Comparison of ENCODE assay signal across 9 cellular contexts in genomic region chr5:128905225-128906110, GRCh38. TPM values are rescaled to one million over a fixed set of nuclear protein-coding genes. Genes with fewer than 3 reads are reported as not detected.
DNase-seq lines count a peak whose midpoint lies in the region; ATAC-seq, FAIRE-seq and TF ChIP-seq lines count a peak whose summit lies in the region.
"Had no signal": no experiment of that assay in that cellular context is flagged by ENCODE, and none has a peak within 500 bp of the region (broad histone marks: within the 10 kb centered on the region; RNA-seq: fewer than 3 reads in every experiment).

No MANE protein-coding gene starts in this region.

- H3K4me1 ChIP-seq in SK-N-SH (ENCODE audit: control insufficient read depth in 1 of 2, insufficient read depth in 2 of 2, low read depth in 1 of 2, low read length in 1 of 2) (no peaks in the 10 kb centered on the region; a peak in 1 of 4 replicates), colonic mucosa (no peaks in the 10 kb centered on the region), HepG2 (ENCODE audit: insufficient read depth, low read length) (no peaks in the 10 kb centered on the region), thoracic aorta (ENCODE audit: control insufficient read depth in 1 of 2, low read depth in 2 of 2) (no peaks in the 10 kb centered on the region)

- intact Hi-C loops in colonic mucosa (cut with DNase I) (loop anchor here (5.0 to 10.0 kb wide), 2 partner anchors 219 to 867 kb away; no protein-coding TSS in a partner anchor), HepG2 (cut with micrococcal nuclease; ENCODE audit: unreplicated experiment) (loop anchor here (1.0 to 5.0 kb wide), 3 partner anchors 221 to 862 kb away; no protein-coding TSS in a partner anchor)

- H3K4me2 ChIP-seq in SK-N-SH (no peak overlapping the region), HepG2 (ENCODE audit: low read depth, low read length) (no peak overlapping the region)

- TF ChIP-seq POLR2A in H54 (IDR thresholded peaks at IDR 0.05; ENCODE audit: low read depth, low read length) (no peak), HepG2 (IDR thresholded peaks at IDR 0.05; ENCODE audit: insufficient read depth in 1 of 2, low read depth in 2 of 2, low read length in 2 of 2) (no peak)

- no peaks in the 10 kb centered on the region for H3K36me3 ChIP-seq in SK-N-SH (replicated peaks in 1 of 2; ENCODE audit: control insufficient read depth in 1 of 2, insufficient read depth in 2 of 2, low read length in 1 of 2)
- no peaks in the 10 kb centered on the region for H3K36me3 ChIP-seq in colonic mucosa
- no peaks in the 10 kb centered on the region for H3K36me3 ChIP-seq in HepG2 (replicated peaks in 1 of 2; ENCODE audit: control insufficient read depth in 1 of 2, insufficient read depth in 2 of 2, low read length in 2 of 2)
- no peaks in the 10 kb centered on the region for H3K36me3 ChIP-seq in thoracic aorta

- H3K79me2 ChIP-seq in SK-N-SH (ENCODE audit: insufficient read depth): no peaks in the 10 kb centered on the region
- no peaks in the 10 kb centered on the region for H3K79me2 ChIP-seq in HepG2 (ENCODE audit: insufficient read depth, low read length)

- no peak overlapping the region for H3K27ac ChIP-seq in SK-N-SH (ENCODE audit: low read depth in 2 of 2, low read length in 1 of 2)
- no peak overlapping the region for H3K27ac ChIP-seq in colonic mucosa
- no peak overlapping the region for H3K27ac ChIP-seq in HepG2 (ENCODE audit: extremely low read length, insufficient read depth, low read length)
- no peak overlapping the region for H3K27ac ChIP-seq in thoracic aorta
- H3K27ac ChIP-seq: skin epidermis had no signal

- no peak overlapping the region; a peak in 1 of 4 replicates for H3K4me3 ChIP-seq in SK-N-SH (ENCODE audit: low read depth in 2 of 2, low read length in 1 of 2)
- no peak overlapping the region for H3K4me3 ChIP-seq in colonic mucosa
- no peak overlapping the region for H3K4me3 ChIP-seq in HepG2 (replicated peaks in 1 of 3; ENCODE audit: insufficient read depth in 1 of 3, low read depth in 2 of 3, low read length in 3 of 3)
- H3K4me3 ChIP-seq in thoracic aorta: no peak overlapping the region
- H3K4me3 ChIP-seq: skin epidermis had no signal

- TF ChIP-seq RAD21 in SK-N-SH (IDR thresholded peaks at IDR 0.05; ENCODE audit: low read length) (peak; percentile 96), HepG2 (CRISPR knock-in tag; IDR thresholded peaks at IDR 0.05) (peak; percentile 41; the same call in 1 of the 2 replicates)

- WGBS in SK-N-SH (ENCODE audit: low lambda C conversion rate): 34% methylated on average over 5 of the region's 5 CpGs
- 6% methylated on average over 5 of the region's 5 CpGs for WGBS in HepG2 (ENCODE audit: low lambda C conversion rate)

- H4K20me1 ChIP-seq in SK-N-SH (ENCODE audit: insufficient read depth) (no peaks in the 10 kb centered on the region), HepG2 (ENCODE audit: insufficient read depth, low read length) (no peaks in the 10 kb centered on the region)

- H2AFZ ChIP-seq in SK-N-SH (ENCODE audit: low read depth): no peak overlapping the region
- no peak overlapping the region for H2AFZ ChIP-seq in HepG2 (ENCODE audit: low read length)

- TF ChIP-seq CTCF in SK-N-SH (IDR thresholded peaks at IDR 0.05) (peak; percentile 93), colonic mucosa (IDR thresholded peaks at IDR 0.05) (peak; percentile 56), HepG2 (CRISPR knock-in tag; IDR thresholded peaks at IDR 0.05) (peak; percentile 73), thoracic aorta (IDR thresholded peaks at IDR 0.05) (peak; percentile 66)

- POLR2A ChIA-PET in SK-N-SH (lab: Yijun Ruan, JAX) (no interaction called here), HepG2 (lab: Yijun Ruan, JAX) (no interaction called here)

- no peaks in the 10 kb centered on the region for H3F3A ChIP-seq in SK-N-SH (replicated peaks; ENCODE audit: insufficient read depth)

- no TSS peak for BruUV-seq in HepG2 (replicated peaks; lab: Mats Ljungman, UMichigan)

- in situ Hi-C loops in KBM-7 (cut with MboI; ENCODE audit: low pct_unique_long_range_greater_than_20kb, low sequenced_read_pairs): no loop called here
- in situ Hi-C loops in HepG2 (cut with HindIII; ENCODE audit: extremely low pct_ligation_motif_present, low pct_unique_long_range_greater_than_20kb): loop anchor here (5.0 kb wide), 1 partner anchor 222 kb away; no protein-coding TSS in a partner anchor

- H3K27me3 ChIP-seq in SK-N-SH (ENCODE audit: insufficient read depth) (no peaks in the 10 kb centered on the region), colonic mucosa (no peaks in the 10 kb centered on the region), HepG2 (ENCODE audit: control insufficient read depth in 1 of 2, insufficient read depth in 2 of 2, low read length in 2 of 2) (no peaks in the 10 kb centered on the region), thoracic aorta (replicated peaks; ENCODE audit: insufficient read depth) (no peaks in the 10 kb centered on the region)

- H3K9ac ChIP-seq in SK-N-SH: no peak overlapping the region
- no peak overlapping the region for H3K9ac ChIP-seq in colonic mucosa (ENCODE audit: low read depth in 2 of 2, low read length in 2 of 2)
- H3K9ac ChIP-seq in HepG2 (ENCODE audit: insufficient read depth, low read depth, low read length): no peak overlapping the region

- DNase-seq in A172 (ENCODE audit: low spot score) (peak; percentile 62), GDM1 (lab: John Stamatoyannopoulos, UW) (peak; percentile 2), H54 (ENCODE audit: insufficient read length, low spot score) (peak; percentile 1), KBM-7 (peak; percentile 54), SK-N-SH (peak; percentile 29), colonic mucosa (peak; percentile 30), HepG2 (ENCODE audit: low spot score) (peak; percentile 34), thoracic aorta (ENCODE audit: low spot score) (no peak)

- ATAC-seq in HepG2 (peak; percentile 83), thoracic aorta (ENCODE audit: insufficient number of reproducible peaks, low FRiP score, low read depth) (no peak)

- FAIRE-seq in H54 (lab: Jason Lieb, UNC): peak; percentile 38
- FAIRE-seq in HepG2 (lab: Jason Lieb, UNC): peak; percentile 55

- CTCF ChIA-PET in SK-N-SH (lab: Yijun Ruan, JAX) (interaction anchor here (0.6 to 3.5 kb wide), 47 partner anchors 9 to 867 kb away, joined by 3 to 54 read pairs (median 3); partner anchors contain the start of gene ISOC1), HepG2 (lab: Yijun Ruan, JAX; ENCODE audit: low intra/inter-chr PET ratio, low total read pairs) (interaction anchor here (0.7 to 2.4 kb wide), 4 partner anchors 221 to 862 kb away, joined by 3 to 17 read pairs (median 6); no protein-coding TSS in a partner anchor)

- TF ChIP-seq EP300 in SK-N-SH (IDR thresholded peaks at IDR 0.05; ENCODE audit: borderline replicate concordance in 1 of 2, low read depth in 1 of 2, low read length in 1 of 2): no peak
- TF ChIP-seq EP300 in HepG2 (IDR thresholded peaks at IDR 0.05; ENCODE audit: low read depth in 2 of 2, low read length in 2 of 2): no peak
- no peak for TF ChIP-seq EP300 in HepG2 (CRISPR knock-in tag; IDR thresholded peaks at IDR 0.05; ENCODE audit: borderline replicate concordance)

- H3K9me3 ChIP-seq in SK-N-SH: no peaks in the 10 kb centered on the region
- H3K9me3 ChIP-seq in colonic mucosa: no peaks in the 10 kb centered on the region
- H3K9me3 ChIP-seq in HepG2 (ENCODE audit: low read length): no peaks in the 10 kb centered on the region
- no peaks in the 10 kb centered on the region for H3K9me3 ChIP-seq in thoracic aorta

- no peaks in the 10 kb centered on the region for H3K9me2 ChIP-seq in SK-N-SH

TF ChIP-seq in SK-N-SH, 30 proteins besides CTCF, POLR2A, EP300 and RAD21 (continues in another document):
- TF ChIP-seq SIN3A (IDR thresholded peaks at IDR 0.05; ENCODE audit: borderline replicate concordance, low read depth, low read length) (no peak), MEF2A (IDR thresholded peaks at IDR 0.05; ENCODE audit: borderline replicate concordance, low read depth) (no peak), EZH2phosphoT487 (IDR thresholded peaks at IDR 0.05; ENCODE audit: borderline replicate concordance, low read depth) (no peak), FOXJ3 (CRISPR knock-in tag; IDR thresholded peaks at IDR 0.05) (no peak), TCF12 (IDR thresholded peaks at IDR 0.05) (no peak)

TF ChIP-seq in HepG2, 621 proteins besides CTCF, POLR2A, EP300 and RAD21 (continues in another document):
- TF ChIP-seq STAG1 (CRISPR knock-in tag; IDR thresholded peaks at IDR 0.05): peak; percentile 77
- peak; percentile 63 for TF ChIP-seq SMC3 (IDR thresholded peaks at IDR 0.05; ENCODE audit: low read length)

RNA-seq across cellular contexts. Expression of gene SLC27A6, which starts 59.8 kb away (rescaled TPM):
- total RNA-seq in A172 (2014; rRNA removed; shearing (Covaris generic)): not detected in 2 replicates
- polyA plus RNA-seq in SK-N-SH (2012; rRNA removed) (0.12 and 0.45 TPM in 2 replicates), HepG2 (2011; rRNA removed) (not detected in 2 replicates)
- polyA plus RNA-seq in SK-N-SH (2012; cell fraction: cytosol; rRNA removed): 0.55 and 0.87 TPM in 2 replicates
- polyA plus RNA-seq in SK-N-SH (2012; cell fraction: nucleus; rRNA removed): 0.15 and 0.18 TPM in 2 replicates
- total RNA-seq in colonic mucosa (under 1 TPM; 0.48 to 0.67 TPM), HepG2 (2016; rRNA removed; fragmentation: Illumina TruSeq; extraction: Trizol) (not detected in 2 replicates), thoracic aorta (under 1 TPM in 1 of 2 donors, not detected in 1; 0.21 TPM)
- not detected in 2 replicates for total RNA-seq in HepG2 (2016; cell fraction: cytosol; rRNA removed; fragmentation: Illumina TruSeq; extraction: Trizol; ENCODE audit: low read depth)
- not detected in 2 replicates for total RNA-seq in HepG2 (2016; cell fraction: insoluble cytoplasmic fraction; rRNA removed; fragmentation: Illumina TruSeq; extraction: Trizol)
- not detected in 2 replicates for total RNA-seq in HepG2 (2016; cell fraction: membrane; rRNA removed; fragmentation: Illumina TruSeq; extraction: Trizol)
- total RNA-seq in HepG2 (2016; cell fraction: nucleus; rRNA removed; fragmentation: Illumina TruSeq; extraction: Trizol): not detected in 2 replicates
- not detected in 2 replicates for polyA plus RNA-seq in HepG2 (2011; cell fraction: cytosol; rRNA removed)
- not detected in 2 replicates for polyA plus RNA-seq in HepG2 (2011; cell fraction: nucleus; rRNA removed)
- polyA plus RNA-seq in HepG2 (2012): not detected in 2 replicates
- not detected in 2 replicates for polyA plus RNA-seq in HepG2 (2016; cell fraction: cytosol; fragmentation: Illumina TruSeq; extraction: Trizol; ENCODE audit: low read depth)
- not detected in 2 replicates for polyA plus RNA-seq in HepG2 (2016; cell fraction: insoluble cytoplasmic fraction; fragmentation: Illumina TruSeq; extraction: Trizol; ENCODE audit: low read depth)
- polyA plus RNA-seq in HepG2 (2016; cell fraction: membrane; fragmentation: Illumina TruSeq; extraction: Trizol; ENCODE audit: low read depth): not detected in 2 replicates
- not detected in 2 replicates for polyA plus RNA-seq in HepG2 (2016; cell fraction: nucleus; fragmentation: Illumina TruSeq; extraction: Trizol; ENCODE audit: insufficient read depth, low read depth)
- not detected in 2 replicates for polyA minus RNA-seq in HepG2 (2011; rRNA and poly(A)+ RNA removed; ENCODE audit: low replicate concordance)
- polyA minus RNA-seq in HepG2 (2011; cell fraction: cytosol; rRNA and poly(A)+ RNA removed): not detected in 2 replicates
- polyA minus RNA-seq in HepG2 (2011; cell fraction: nucleus; rRNA and poly(A)+ RNA removed): not detected in 2 replicates
